In genomic region chr19:1281895-1282287, GRCh38 we compare ENCODE assay signal across 2 cellular contexts.
TF ChIP-seq lines count a peak whose summit lies in the region.

No MANE protein-coding gene starts in this region.

TF ChIP-seq in HEK293, 187 proteins besides CTCF, POLR2A, EP300 and RAD21:
- TF ChIP-seq ZSCAN16 (tag by site-specific recombination; IDR thresholded peaks at IDR 0.05) (no peak), ZXDB (tag by site-specific recombination; IDR thresholded peaks at IDR 0.05) (no peak), EGR2 (tag by site-specific recombination; IDR thresholded peaks at IDR 0.05; ENCODE audit: low read depth) (peak; percentile 80; the same call in 1 of the 2 replicates), ZSCAN23 (tag by site-specific recombination; IDR thresholded peaks at IDR 0.05) (no peak), ZNF155 (tag by site-specific recombination; IDR thresholded peaks at IDR 0.05) (no peak), ZFHX2 (tag by site-specific recombination; conservative IDR thresholded peaks at IDR 0.05) (peak; percentile 45; the same call in 1 of the 2 replicates), ZNF362 (tag by site-specific recombination; IDR thresholded peaks at IDR 0.05) (no peak), HOXC10 (CRISPR knock-in tag; IDR thresholded peaks at IDR 0.05) (no peak), SP7 (tag by site-specific recombination; IDR thresholded peaks at IDR 0.05) (no peak), ZNF18 (tag by site-specific recombination; IDR thresholded peaks at IDR 0.05) (0 out of 2 replicates have a peak, but pooled peaks have one; percentile 42), ZNF175 (tag by site-specific recombination; IDR thresholded peaks at IDR 0.05) (no peak), ZNF366 (tag by site-specific recombination; conservative IDR thresholded peaks at IDR 0.05) (peak; percentile 60), ZNF792 (tag by site-specific recombination; IDR thresholded peaks at IDR 0.05) (no peak), ZNF350 (tag by site-specific recombination; IDR thresholded peaks at IDR 0.05) (no peak), ZNF24 (tag by site-specific recombination; IDR thresholded peaks at IDR 0.05) (no peak), SP3 (tag by site-specific recombination; IDR thresholded peaks at IDR 0.05) (peak; percentile 37; the same call in 1 of the 2 replicates), KLF8 (tag by site-specific recombination; IDR thresholded peaks at IDR 0.05) (peak; percentile 65), TCF7L2 (IDR thresholded peaks at IDR 0.05; ENCODE audit: borderline replicate concordance, low read depth, low read length) (no peak), WT1 (tag by site-specific recombination; IDR thresholded peaks at IDR 0.05) (peak; percentile 35; the same call in 1 of the 2 replicates), ZNF184 (tag by site-specific recombination; IDR thresholded peaks at IDR 0.05) (no peak), ZNF830 (tag by site-specific recombination; IDR thresholded peaks at IDR 0.05; ENCODE audit: low read depth) (no peak), KLF10 (tag by site-specific recombination; IDR thresholded peaks at IDR 0.05) (no peak)
- TF ChIP-seq, protein P1, sequence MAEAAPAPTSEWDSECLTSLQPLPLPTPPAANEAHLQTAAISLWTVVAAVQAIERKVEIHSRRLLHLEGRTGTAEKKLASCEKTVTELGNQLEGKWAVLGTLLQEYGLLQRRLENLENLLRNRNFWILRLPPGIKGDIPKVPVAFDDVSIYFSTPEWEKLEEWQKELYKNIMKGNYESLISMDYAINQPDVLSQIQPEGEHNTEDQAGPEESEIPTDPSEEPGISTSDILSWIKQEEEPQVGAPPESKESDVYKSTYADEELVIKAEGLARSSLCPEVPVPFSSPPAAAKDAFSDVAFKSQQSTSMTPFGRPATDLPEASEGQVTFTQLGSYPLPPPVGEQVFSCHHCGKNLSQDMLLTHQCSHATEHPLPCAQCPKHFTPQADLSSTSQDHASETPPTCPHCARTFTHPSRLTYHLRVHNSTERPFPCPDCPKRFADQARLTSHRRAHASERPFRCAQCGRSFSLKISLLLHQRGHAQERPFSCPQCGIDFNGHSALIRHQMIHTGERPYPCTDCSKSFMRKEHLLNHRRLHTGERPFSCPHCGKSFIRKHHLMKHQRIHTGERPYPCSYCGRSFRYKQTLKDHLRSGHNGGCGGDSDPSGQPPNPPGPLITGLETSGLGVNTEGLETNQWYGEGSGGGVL (tag by site-specific recombination; IDR thresholded peaks at IDR 0.05), result peak; percentile 38

TF ChIP-seq in K562, 482 proteins besides CTCF, POLR2A, EP300 and RAD21:
- peak in 1 of 2 experiments; percentile 35; a peak in 1 of 4 replicates for TF ChIP-seq HDAC1 (IDR thresholded peaks at IDR 0.05)
- TF ChIP-seq ZNF764 (CRISPR knock-in tag; IDR thresholded peaks at IDR 0.05; ENCODE audit: low read depth), result no peak
- TF ChIP-seq GATAD2A (IDR thresholded peaks at IDR 0.05), result 0 out of 2 replicates have a peak, but pooled peaks have one; percentile 44
- TF ChIP-seq, protein P2, sequence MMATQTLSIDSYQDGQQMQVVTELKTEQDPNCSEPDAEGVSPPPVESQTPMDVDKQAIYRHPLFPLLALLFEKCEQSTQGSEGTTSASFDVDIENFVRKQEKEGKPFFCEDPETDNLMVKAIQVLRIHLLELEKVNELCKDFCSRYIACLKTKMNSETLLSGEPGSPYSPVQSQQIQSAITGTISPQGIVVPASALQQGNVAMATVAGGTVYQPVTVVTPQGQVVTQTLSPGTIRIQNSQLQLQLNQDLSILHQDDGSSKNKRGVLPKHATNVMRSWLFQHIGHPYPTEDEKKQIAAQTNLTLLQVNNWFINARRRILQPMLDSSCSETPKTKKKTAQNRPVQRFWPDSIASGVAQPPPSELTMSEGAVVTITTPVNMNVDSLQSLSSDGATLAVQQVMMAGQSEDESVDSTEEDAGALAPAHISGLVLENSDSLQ (IDR thresholded peaks at IDR 0.05), result peak; percentile 40; the same call in 1 of the 2 replicates
- no peak for TF ChIP-seq HNRNPK (IDR thresholded peaks at IDR 0.05; ENCODE audit: low read depth, low read length, poor library complexity, severe bottlenecking)
- TF ChIP-seq, protein P3, sequence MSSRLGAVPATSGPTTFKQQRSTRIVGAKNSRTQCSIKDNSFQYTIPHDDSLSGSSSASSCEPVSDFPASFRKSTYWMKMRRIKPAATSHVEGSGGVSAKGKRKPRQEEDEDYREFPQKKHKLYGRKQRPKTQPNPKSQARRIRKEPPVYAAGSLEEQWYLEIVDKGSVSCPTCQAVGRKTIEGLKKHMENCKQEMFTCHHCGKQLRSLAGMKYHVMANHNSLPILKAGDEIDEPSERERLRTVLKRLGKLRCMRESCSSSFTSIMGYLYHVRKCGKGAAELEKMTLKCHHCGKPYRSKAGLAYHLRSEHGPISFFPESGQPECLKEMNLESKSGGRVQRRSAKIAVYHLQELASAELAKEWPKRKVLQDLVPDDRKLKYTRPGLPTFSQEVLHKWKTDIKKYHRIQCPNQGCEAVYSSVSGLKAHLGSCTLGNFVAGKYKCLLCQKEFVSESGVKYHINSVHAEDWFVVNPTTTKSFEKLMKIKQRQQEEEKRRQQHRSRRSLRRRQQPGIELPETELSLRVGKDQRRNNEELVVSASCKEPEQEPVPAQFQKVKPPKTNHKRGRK (tag; IDR thresholded peaks at IDR 0.05), result no peak
